6 cellular contexts compared by ENCODE assay signal in genomic region chr2:784753-785152, GRCh38.
"Had no signal": no experiment of that assay in that cellular context is flagged by ENCODE, and none has a peak within 500 bp of the region (broad histone marks: within the 10 kb centered on the region; RNA-seq: fewer than 3 reads in every experiment).

No MANE protein-coding gene starts in this region.

- H3K9ac ChIP-seq: KMS-11 had no signal

- H3K4me3 ChIP-seq: K562 had no signal

- H3K4me2 ChIP-seq: KMS-11 had no signal

- DNase-seq: IMR-90, KBM-7, KG1 had no signal

- H3K27ac ChIP-seq: HL-60, KMS-11 had no signal
